Comparison of ENCODE assay signal across 17 cellular contexts in the genomic region with DNA sequence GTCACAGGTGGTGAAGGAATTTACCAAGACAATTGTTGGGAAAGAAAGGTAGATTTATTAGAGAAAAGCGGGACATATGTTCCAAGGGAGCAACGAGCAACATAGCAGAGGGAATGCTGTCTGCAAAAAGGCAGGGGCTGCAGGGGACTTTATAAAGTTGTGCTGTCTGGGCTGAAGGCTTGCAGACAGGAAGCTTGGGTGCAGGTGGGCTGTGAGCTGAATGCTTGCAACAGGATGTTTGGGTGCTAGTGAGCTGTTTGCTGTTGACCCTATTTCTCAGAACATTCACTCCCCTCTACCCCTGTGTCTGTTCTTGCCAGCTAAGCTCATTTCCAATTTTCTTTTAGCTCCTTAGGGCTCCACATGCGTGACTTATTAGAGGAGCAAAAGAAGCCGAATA. TPM values are rescaled to one million over a fixed set of nuclear protein-coding genes. Genes with fewer than 3 reads are reported as not detected.
DNase-seq lines count a peak whose midpoint lies in the region; ATAC-seq lines count a peak whose summit lies in the region.
"Had no signal": no experiment of that assay in that cellular context is flagged by ENCODE, and none has a peak within 500 bp of the region (broad histone marks: within the 10 kb centered on the region; RNA-seq: fewer than 3 reads in every experiment).

No MANE protein-coding gene starts in this region.

- peak overlapping the region; percentile 74 for H3K4me3 Mint-ChIP-seq in T-helper 1 cell treated with Interleukin-12 subunit alpha and Interleukin-12 subunit beta and Interleukin-4 antibody, amounts not matched to agents 30 μg/mL and 1 μg/mL, for 36 hours
- H3K4me3 Mint-ChIP-seq in activated naive CD8-positive, alpha-beta T cell treated with anti-CD3 and anti-CD28 coated beads, Interleukin-2, amount 50 U/mL, for 24 hours, result peak overlapping the region; percentile 49
- H3K4me3 Mint-ChIP-seq in stimulated activated effector memory CD8-positive, alpha-beta T cell treated with anti-CD3 and anti-CD28 coated beads, Interleukin-12 subunit alpha, Interleukin-12 subunit beta, amount 100 ng/mL, for 72 hours, result peak overlapping the region; percentile 70

- H3K9me3 Mint-ChIP-seq in T-helper 1 cell treated with Interleukin-12 subunit alpha and Interleukin-12 subunit beta and Interleukin-4 antibody, amounts not matched to agents 30 μg/mL and 1 μg/mL, for 36 hours, result no peaks in the 10 kb centered on the region
- H3K9me3 Mint-ChIP-seq in activated naive CD8-positive, alpha-beta T cell treated with anti-CD3 and anti-CD28 coated beads, Interleukin-2, amount 50 U/mL, for 24 hours, result no peaks in the 10 kb centered on the region
- H3K9me3 Mint-ChIP-seq in stimulated activated effector memory CD8-positive, alpha-beta T cell treated with anti-CD3 and anti-CD28 coated beads, Interleukin-12 subunit alpha, Interleukin-12 subunit beta, amount 100 ng/mL, for 72 hours, result no peaks in the 10 kb centered on the region

- peak overlapping the region; percentile 81 for H3K27ac Mint-ChIP-seq in T-helper 1 cell treated with Interleukin-12 subunit alpha and Interleukin-12 subunit beta and Interleukin-4 antibody, amounts not matched to agents 30 μg/mL and 1 μg/mL, for 36 hours
- peak overlapping the region; percentile 65 for H3K27ac Mint-ChIP-seq in activated naive CD8-positive, alpha-beta T cell treated with anti-CD3 and anti-CD28 coated beads, Interleukin-2, amount 50 U/mL, for 24 hours
- H3K27ac Mint-ChIP-seq in stimulated activated effector memory CD8-positive, alpha-beta T cell treated with anti-CD3 and anti-CD28 coated beads, Interleukin-12 subunit alpha, Interleukin-12 subunit beta, amount 100 ng/mL, for 72 hours, result peak overlapping the region; percentile 88
- H3K27ac Mint-ChIP-seq: progenitor cell of endocrine pancreas had no signal

- H3K27me3 Mint-ChIP-seq in T-helper 1 cell treated with Interleukin-12 subunit alpha and Interleukin-12 subunit beta and Interleukin-4 antibody, amounts not matched to agents 30 μg/mL and 1 μg/mL, for 36 hours (ENCODE audit: low read depth), result no peaks in the 10 kb centered on the region
- no peaks in the 10 kb centered on the region for H3K27me3 Mint-ChIP-seq in activated naive CD8-positive, alpha-beta T cell treated with anti-CD3 and anti-CD28 coated beads, Interleukin-2, amount 50 U/mL, for 24 hours

- H3K36me3 Mint-ChIP-seq in T-helper 1 cell treated with Interleukin-12 subunit alpha and Interleukin-12 subunit beta and Interleukin-4 antibody, amounts not matched to agents 30 μg/mL and 1 μg/mL, for 36 hours (ENCODE audit: low read depth), result peaks cover 4% of the 10 kb centered on the region
- H3K36me3 Mint-ChIP-seq in activated naive CD8-positive, alpha-beta T cell treated with anti-CD3 and anti-CD28 coated beads, Interleukin-2, amount 50 U/mL, for 24 hours (ENCODE audit: low read depth), result no peaks in the 10 kb centered on the region
- no peaks in the 10 kb centered on the region for H3K36me3 Mint-ChIP-seq in stimulated activated effector memory CD8-positive, alpha-beta T cell treated with anti-CD3 and anti-CD28 coated beads, Interleukin-12 subunit alpha, Interleukin-12 subunit beta, amount 100 ng/mL, for 72 hours

- H3K4me1 Mint-ChIP-seq in T-helper 1 cell treated with Interleukin-12 subunit alpha and Interleukin-12 subunit beta and Interleukin-4 antibody, amounts not matched to agents 30 μg/mL and 1 μg/mL, for 36 hours (ENCODE audit: low read depth), result peaks cover 19% of the 10 kb centered on the region
- H3K4me1 Mint-ChIP-seq in activated naive CD8-positive, alpha-beta T cell treated with anti-CD3 and anti-CD28 coated beads, Interleukin-2, amount 50 U/mL, for 24 hours, result peaks cover 30% of the 10 kb centered on the region
- peaks cover 36% of the 10 kb centered on the region for H3K4me1 Mint-ChIP-seq in stimulated activated effector memory CD8-positive, alpha-beta T cell treated with anti-CD3 and anti-CD28 coated beads, Interleukin-12 subunit alpha, Interleukin-12 subunit beta, amount 100 ng/mL, for 72 hours

- DNase-seq in activated T-cell treated with anti-CD3 and anti-CD28 coated beads for 1 hour (ENCODE audit: low read depth) (peak; percentile 19), mucosa of gallbladder (ENCODE audit: low spot score) (no peak), NCI-H1417 (lab: John Stamatoyannopoulos, UW) (no peak), NCI-H1417 treated with DMSO at 0.1 percent for 48 hours (lab: John Stamatoyannopoulos, UW) (no peak)
- DNase-seq in activated T-cell treated with anti-CD3 and anti-CD28 coated beads, Interleukin-2, amount 50 U/mL, for 1 hour, result no peak
- DNase-seq in activated naive CD8-positive, alpha-beta T cell treated with anti-CD3 and anti-CD28 coated beads, Interleukin-2, amount 50 U/mL, for 24 hours, result peak; percentile 14
- no peak for DNase-seq in stimulated activated effector memory CD8-positive, alpha-beta T cell treated with anti-CD3 and anti-CD28 coated beads, Interleukin-12 subunit alpha, Interleukin-12 subunit beta, amount 100 ng/mL, for 72 hours (ENCODE audit: low spot score in 2 of 2)
- DNase-seq: activated effector memory CD4-positive, alpha-beta T cell treated with anti-CD3 and anti-CD28 coated beads, Interleukin-2, amount 50 U/mL, for 16 hours; Calu3; Karpas-422; NCI-H2029; stimulated activated CD4-positive, alpha-beta T cell treated with anti-CD3 and anti-CD28 coated beads, Interleukin-12 subunit alpha, Interleukin-12 subunit beta, amount 100 ng/mL, for 4 hours; thyroid gland; WERI-Rb-1 had no signal

- peak; percentile 30 for ATAC-seq in activated naive CD8-positive, alpha-beta T cell treated with anti-CD3 and anti-CD28 coated beads, Interleukin-2, amount 50 U/mL, for 24 hours
- ATAC-seq in stimulated activated effector memory CD8-positive, alpha-beta T cell treated with anti-CD3 and anti-CD28 coated beads, Interleukin-12 subunit alpha, Interleukin-12 subunit beta, amount 100 ng/mL, for 72 hours, result peak; percentile 72

RNA-seq across cellular contexts. Expression of gene NUP93, which starts 21.5 kb away (rescaled TPM):
- 26.4 TPM for total RNA-seq in mucosa of gallbladder

RNA-seq across cellular contexts. Expression of gene MT1X, which starts 26.1 kb away (rescaled TPM):
- total RNA-seq in mucosa of gallbladder, result 75.1 TPM

RNA-seq across cellular contexts. Expression of gene MT1H, which starts 38.8 kb away (rescaled TPM):
- total RNA-seq in mucosa of gallbladder, result 2.9 TPM
- total RNA-seq: Calu3, cardiac muscle cell, progenitor cell of endocrine pancreas had no signal

RNA-seq across cellular contexts. Expression of gene MT1G, which starts 40.6 kb away (rescaled TPM):
- total RNA-seq in mucosa of gallbladder, result 55.2 TPM
- total RNA-seq: Calu3, cardiac muscle cell had no signal

RNA-seq across cellular contexts. Expression of gene MT1F, which starts 50.7 kb away (rescaled TPM):
- 36.6 TPM for total RNA-seq in mucosa of gallbladder
- total RNA-seq: cardiac muscle cell had no signal

Comparison
In these comparisons a context has a peak if more than half of its experiments do, and no peak if none do; other contexts are left out.
1. DNase-seq: peak in activated T-cell treated with anti-CD3 and anti-CD28 coated beads for 1 hour (single experiment) and activated naive CD8-positive, alpha-beta T cell treated with anti-CD3 and anti-CD28 coated beads, Interleukin-2, amount 50 U/mL, for 24 hours (single experiment); none in activated T-cell treated with anti-CD3 and anti-CD28 coated beads, Interleukin-2, amount 50 U/mL, for 1 hour (single experiment), stimulated activated effector memory CD8-positive, alpha-beta T cell treated with anti-CD3 and anti-CD28 coated beads, Interleukin-12 subunit alpha, Interleukin-12 subunit beta, amount 100 ng/mL, for 72 hours (0 of 2), mucosa of gallbladder (single experiment), NCI-H1417 (0 of 3) and NCI-H1417 treated with DMSO at 0.1 percent for 48 hours (single experiment).
2. Peak in every context shown above with its lines, with median percentiles within 50 percentile points of each other: H3K27ac Mint-ChIP-seq and H3K4me3 Mint-ChIP-seq.